Comparison of ENCODE assay signal across 7 cellular contexts in the genomic region with DNA sequence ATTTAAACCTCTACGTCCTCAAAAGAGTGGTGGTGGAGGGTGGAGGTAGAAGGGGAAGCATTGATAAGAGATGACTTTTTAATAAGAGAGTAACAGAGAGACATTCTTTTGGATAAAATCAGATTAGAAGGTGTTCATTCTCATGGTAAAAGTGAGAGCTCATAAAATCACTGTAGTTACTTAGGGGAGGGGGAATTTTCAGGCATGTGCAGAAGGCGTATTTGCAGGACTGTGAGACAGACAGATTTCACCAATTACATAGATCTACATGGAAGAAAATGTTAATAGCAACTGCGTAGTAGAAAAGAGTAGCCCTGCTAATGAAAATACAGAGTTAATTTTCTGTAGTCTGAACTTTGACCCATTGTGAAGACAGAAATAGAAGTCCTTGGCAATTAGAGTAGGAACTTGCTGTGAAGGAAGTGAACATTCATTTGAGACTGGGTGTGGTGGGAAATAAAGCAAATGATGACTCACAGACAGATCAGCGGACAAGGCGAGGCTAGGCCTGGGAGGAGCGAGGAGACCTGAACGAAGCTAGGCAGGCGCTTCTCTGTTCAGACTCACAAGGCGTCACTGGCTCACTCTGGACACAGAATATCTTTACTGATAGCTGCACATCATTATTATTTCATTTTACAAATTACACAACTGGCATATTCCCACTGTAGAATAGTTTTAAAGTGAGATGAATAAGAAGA. TPM values are rescaled to one million over a fixed set of nuclear protein-coding genes. Genes with fewer than 3 reads are reported as not detected.
DNase-seq lines count a peak whose midpoint lies in the region; FAIRE-seq and TF ChIP-seq lines count a peak whose summit lies in the region.

No MANE protein-coding gene starts in this region.

- no peak overlapping the region for H3K4me3 ChIP-seq in HEK293 (ENCODE audit: low read depth, low read length)
- no peak overlapping the region for H3K4me3 ChIP-seq in SJSA1
- H3K4me3 ChIP-seq in bronchial epithelial cell (ENCODE audit: low read depth, low read length): no peak overlapping the region

- TF ChIP-seq CTCF in HEK293 (tag by site-specific recombination; IDR thresholded peaks at IDR 0.05) (no peak), bronchial epithelial cell (IDR thresholded peaks at IDR 0.05; ENCODE audit: insufficient read depth, low read length, severe bottlenecking) (no peak)

- H3K9me3 ChIP-seq in HEK293 (ENCODE audit: control insufficient read depth, insufficient read depth, low read depth, low read length) (no peaks in the 10 kb centered on the region), SJSA1 (replicated peaks) (no peaks in the 10 kb centered on the region)

- H3K27me3 ChIP-seq in SJSA1 (replicated peaks) (no peaks in the 10 kb centered on the region), bronchial epithelial cell (ENCODE audit: control insufficient read depth, insufficient read depth, low read length) (no peaks in the 10 kb centered on the region)

- no peaks in the 10 kb centered on the region for H3K36me3 ChIP-seq in HEK293 (ENCODE audit: control insufficient read depth in 2 of 2, insufficient read depth in 1 of 2, low read length in 2 of 2)
- no peaks in the 10 kb centered on the region for H3K36me3 ChIP-seq in SJSA1
- no peaks in the 10 kb centered on the region for H3K36me3 ChIP-seq in bronchial epithelial cell (ENCODE audit: control insufficient read depth, insufficient read depth, low read length)

- POLR2A ChIA-PET in HEK293 (lab: Yijun Ruan, JAX): interaction anchor here (0.5 kb wide), 2 partner anchors 331 to 556 kb away, joined by 4 to 5 read pairs; no protein-coding TSS in a partner anchor

- DNase-seq in SJSA1 (ENCODE audit: low read depth in 1 of 2, low spot score in 2 of 2) (peak; percentile 67 to 68), bronchial epithelial cell (ENCODE audit: low read depth) (peak; percentile 94), medulla oblongata (ENCODE audit: extremely low spot score) (peak; percentile 36), urothelium cell line (ENCODE audit: low spot score) (peak; percentile 60), HuH-7 (ENCODE audit: low spot score) (no peak)
- no peak for DNase-seq in effector CD8-positive, alpha-beta T cell (lab: John Stamatoyannopoulos, UW)

- CTCF ChIA-PET in HEK293 (lab: Yijun Ruan, JAX): interaction anchor here (1.4 to 1.7 kb wide), 2 partner anchors 155 to 386 kb away, joined by 3 to 7 read pairs; no protein-coding TSS in a partner anchor

- H3K4me1 ChIP-seq in HEK293 (ENCODE audit: control insufficient read depth, insufficient read depth, low read length): peaks cover 4% of the 10 kb centered on the region
- H3K4me1 ChIP-seq in SJSA1 (replicated peaks): peaks cover 39% of the 10 kb centered on the region

- no peak for FAIRE-seq in bronchial epithelial cell (lab: Jason Lieb, UNC)
- no peak for FAIRE-seq in urothelium cell line (lab: Jason Lieb, UNC)

- peak overlapping the region; percentile 9; the same call in 1 of the 2 replicates for H3K27ac ChIP-seq in HEK293 (ENCODE audit: extremely low read depth, low read depth, low read length)
- H3K27ac ChIP-seq in SJSA1: peak overlapping the region; percentile 80

TF ChIP-seq in HEK293, 187 proteins besides CTCF, POLR2A, EP300 and RAD21:
- TF ChIP-seq HOXD13 (CRISPR knock-in tag; IDR thresholded peaks at IDR 0.05; ENCODE audit: borderline replicate concordance) (peak; percentile 51; the same call in 1 of the 2 replicates), ZNF514 (tag by site-specific recombination; IDR thresholded peaks at IDR 0.05) (no peak), KLF1 (tag by site-specific recombination; IDR thresholded peaks at IDR 0.05) (peak; percentile 49; the same call in 1 of the 2 replicates)

RNA-seq across cellular contexts. Expression of a gene that starts 57.2 kb away (rescaled TPM):
- not detected in 2 replicates for total RNA-seq in SJSA1 (2014; rRNA removed; shearing (Covaris generic))
- not detected in 2 replicates for total RNA-seq in bronchial epithelial cell

Comparison
In these comparisons a context has a peak if more than half of its experiments do, and no peak if none do; other contexts are left out.
1. DNase-seq: peak in SJSA1 (2 of 2), bronchial epithelial cell (single experiment), medulla oblongata (single experiment) and urothelium cell line (single experiment); none in effector CD8-positive, alpha-beta T cell (single experiment) and HuH-7 (single experiment).